12 cellular contexts compared by ENCODE assay signal in the genomic region with DNA sequence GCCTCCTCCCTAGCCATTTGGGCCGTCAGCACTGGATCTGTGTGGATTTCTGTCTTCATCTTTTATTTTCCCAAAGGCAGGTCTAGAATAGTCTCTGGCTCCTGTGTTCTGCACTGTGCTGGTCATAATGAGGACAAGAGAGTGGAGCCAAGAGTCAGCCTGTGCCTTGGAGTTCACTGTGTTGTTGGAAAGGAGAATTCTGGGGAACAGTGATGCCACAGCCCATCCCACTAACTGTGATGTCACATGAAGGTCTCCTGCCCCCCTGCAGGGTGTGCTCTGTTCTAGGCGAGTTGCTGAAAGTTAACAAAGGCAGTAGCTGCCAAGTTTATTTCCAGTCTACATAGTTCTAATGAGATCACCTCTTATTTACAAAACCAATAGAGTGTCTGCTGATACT.
A peak's percentile ranks its signal among the peaks of the same experiment; 100 is the strongest.
DNase-seq lines count a peak whose midpoint lies in the region; ATAC-seq and TF ChIP-seq lines count a peak whose summit lies in the region.
"Had no signal": no experiment of that assay in that cellular context is flagged by ENCODE, and none has a peak within 500 bp of the region (broad histone marks: within the 10 kb centered on the region; RNA-seq: fewer than 3 reads in every experiment).

No MANE protein-coding gene starts in this region.

- H3K9ac ChIP-seq in smooth muscle cell (ENCODE audit: low read depth), result no peak overlapping the region

- H3K79me2 ChIP-seq in smooth muscle cell (ENCODE audit: low read depth), result no peaks in the 10 kb centered on the region

- TF ChIP-seq POLR2A in body of pancreas (IDR thresholded peaks at IDR 0.05), result no peak

- H3K4me3 ChIP-seq in body of pancreas, result no peak overlapping the region
- H3K4me3 ChIP-seq in smooth muscle cell, result no peak overlapping the region

- H3K27me3 ChIP-seq in body of pancreas, result no peaks in the 10 kb centered on the region
- no peaks in the 10 kb centered on the region for H3K27me3 ChIP-seq in smooth muscle cell (ENCODE audit: low read depth)

- no peaks in the 10 kb centered on the region for H4K20me1 ChIP-seq in smooth muscle cell (ENCODE audit: low read depth)

- H3K9me3 ChIP-seq in body of pancreas (no peaks in the 10 kb centered on the region), smooth muscle cell (replicated peaks; ENCODE audit: low read depth) (no peaks in the 10 kb centered on the region)

- no peak for TF ChIP-seq CTCF in body of pancreas (IDR thresholded peaks at IDR 0.05)
- no peak for TF ChIP-seq CTCF in smooth muscle cell (IDR thresholded peaks at IDR 0.05; ENCODE audit: borderline replicate concordance, insufficient read depth, poor library complexity, severe bottlenecking)

- no peaks in the 10 kb centered on the region for H3F3A ChIP-seq in smooth muscle cell (ENCODE audit: low read depth)

- H3K27ac ChIP-seq in body of pancreas (no peak overlapping the region), smooth muscle cell (ENCODE audit: low read depth) (peak overlapping the region; percentile 4)

- H2AFZ ChIP-seq in smooth muscle cell (ENCODE audit: low read depth), result no peak overlapping the region

- peak; percentile 29 for DNase-seq in H4 (ENCODE audit: low spot score)
- no peak for DNase-seq in body of pancreas
- no peak for DNase-seq in left cardiac atrium
- DNase-seq in smooth muscle cell (lab: John Stamatoyannopoulos, UW; ENCODE audit: unreplicated experiment), result no peak
- DNase-seq in putamen (ENCODE audit: low spot score), result no peak
- no peak for DNase-seq in activated gamma-delta T cell treated with Interleukin-2 at 50 U/mL for 16 hours
- DNase-seq in NCI-H748 treated with DMSO at 0.1 percent for 48 hours (lab: John Stamatoyannopoulos, UW), result no peak
- DNase-seq: activated CD8-positive, alpha-beta memory T cell treated with anti-CD3 and anti-CD28 coated beads, Interleukin-2, amount 50 U/mL, for 4 hours; DND-41; stimulated activated naive CD4-positive, alpha-beta T cell treated with Interleukin-2 at 50 U/mL for 16 hours; T-cell had no signal

- no peaks in the 10 kb centered on the region for H3K36me3 ChIP-seq in body of pancreas (replicated peaks in 1 of 2; ENCODE audit: insufficient read depth in 1 of 2, low read depth in 2 of 2)
- H3K36me3 ChIP-seq in smooth muscle cell (ENCODE audit: low read depth), result no peaks in the 10 kb centered on the region

- intact Hi-C loops in body of pancreas (cut with DNase I), result no loop called here
- intact Hi-C loops in left cardiac atrium (cut with DNase I), result no loop called here

- no peak overlapping the region for H3K4me2 ChIP-seq in smooth muscle cell

- H3K4me1 ChIP-seq in body of pancreas, result no peaks in the 10 kb centered on the region
- peaks cover 11% of the 10 kb centered on the region for H3K4me1 ChIP-seq in smooth muscle cell (ENCODE audit: low read depth)

- ATAC-seq in body of pancreas, result peak; percentile 24
- peak; percentile 70 to 77 for ATAC-seq in left cardiac atrium
- ATAC-seq in HG02798 (IDR thresholded peaks at IDR 0.05; ENCODE audit: poor library complexity, unreplicated experiment), result no peak
- ATAC-seq: T-cell had no signal

- WGBS in body of pancreas, 2 donors, result 69 to 85% methylated on average over 2 of the region's 2 CpGs
- 83% methylated on average over 2 of the region's 2 CpGs for WGBS in smooth muscle cell (ENCODE audit: low lambda C conversion rate)
